ENCODE assay signal across 1 cellular context in the genomic region with DNA sequence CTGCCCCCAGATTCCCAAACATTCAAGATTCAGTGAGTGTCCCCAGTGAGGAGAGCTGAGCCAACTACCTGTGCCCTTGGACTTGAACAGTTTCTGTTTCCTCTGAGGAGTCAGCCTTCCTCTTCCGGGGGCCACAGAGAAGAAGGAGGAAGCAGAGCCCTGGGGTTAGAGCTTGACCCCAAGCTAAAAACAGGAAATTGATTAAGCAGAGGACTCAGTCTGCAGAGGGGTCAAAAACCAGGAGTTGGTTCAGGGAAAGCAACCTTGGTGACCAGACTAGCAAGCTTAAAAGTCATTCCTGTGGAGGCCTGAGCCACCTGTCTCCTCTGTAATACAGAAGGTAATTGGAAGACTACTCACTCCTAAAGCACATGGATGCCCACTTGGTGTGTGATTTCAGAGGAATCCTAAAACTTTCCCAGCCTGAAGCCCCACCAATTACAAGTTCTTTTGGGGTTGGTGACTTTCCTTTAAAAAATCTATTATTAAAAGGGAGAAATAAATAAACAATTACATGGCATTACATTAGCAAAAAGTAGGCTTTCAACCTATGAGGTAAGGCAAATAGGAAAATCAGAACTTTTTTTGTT.
TF ChIP-seq lines count a peak whose summit lies in the region.

No MANE protein-coding gene starts in this region.

TF ChIP-seq in K562, 482 proteins besides CTCF, POLR2A, EP300 and RAD21 (continued from another document):
- no peak for TF ChIP-seq POLR2B (IDR thresholded peaks at IDR 0.05; ENCODE audit: low read depth, partially characterized antibody)
- no peak for TF ChIP-seq GTF2E2 (tag; IDR thresholded peaks at IDR 0.05)
- TF ChIP-seq SRSF3 (IDR thresholded peaks at IDR 0.05; ENCODE audit: insufficient read depth, low read length), result no peak
- no peak for TF ChIP-seq NR3C1 (CRISPR knock-in tag; IDR thresholded peaks at IDR 0.05)
- TF ChIP-seq THRAP3 (IDR thresholded peaks at IDR 0.05; ENCODE audit: borderline replicate concordance), result no peak
- no peak for TF ChIP-seq ZNF444 (CRISPR knock-in tag; IDR thresholded peaks at IDR 0.05)
- TF ChIP-seq SMAD1 (IDR thresholded peaks at IDR 0.05; ENCODE audit: low read depth, low read length, partially characterized antibody), result no peak
- TF ChIP-seq ZNF512 (tag; IDR thresholded peaks at IDR 0.05), result 0 out of 2 replicates have a peak, but pooled peaks have one; percentile 31
- no peak for TF ChIP-seq RBBP5 (IDR thresholded peaks at IDR 0.05; ENCODE audit: borderline replicate concordance, insufficient read depth, low read length, poor library complexity, severe bottlenecking)
- TF ChIP-seq, protein P1, sequence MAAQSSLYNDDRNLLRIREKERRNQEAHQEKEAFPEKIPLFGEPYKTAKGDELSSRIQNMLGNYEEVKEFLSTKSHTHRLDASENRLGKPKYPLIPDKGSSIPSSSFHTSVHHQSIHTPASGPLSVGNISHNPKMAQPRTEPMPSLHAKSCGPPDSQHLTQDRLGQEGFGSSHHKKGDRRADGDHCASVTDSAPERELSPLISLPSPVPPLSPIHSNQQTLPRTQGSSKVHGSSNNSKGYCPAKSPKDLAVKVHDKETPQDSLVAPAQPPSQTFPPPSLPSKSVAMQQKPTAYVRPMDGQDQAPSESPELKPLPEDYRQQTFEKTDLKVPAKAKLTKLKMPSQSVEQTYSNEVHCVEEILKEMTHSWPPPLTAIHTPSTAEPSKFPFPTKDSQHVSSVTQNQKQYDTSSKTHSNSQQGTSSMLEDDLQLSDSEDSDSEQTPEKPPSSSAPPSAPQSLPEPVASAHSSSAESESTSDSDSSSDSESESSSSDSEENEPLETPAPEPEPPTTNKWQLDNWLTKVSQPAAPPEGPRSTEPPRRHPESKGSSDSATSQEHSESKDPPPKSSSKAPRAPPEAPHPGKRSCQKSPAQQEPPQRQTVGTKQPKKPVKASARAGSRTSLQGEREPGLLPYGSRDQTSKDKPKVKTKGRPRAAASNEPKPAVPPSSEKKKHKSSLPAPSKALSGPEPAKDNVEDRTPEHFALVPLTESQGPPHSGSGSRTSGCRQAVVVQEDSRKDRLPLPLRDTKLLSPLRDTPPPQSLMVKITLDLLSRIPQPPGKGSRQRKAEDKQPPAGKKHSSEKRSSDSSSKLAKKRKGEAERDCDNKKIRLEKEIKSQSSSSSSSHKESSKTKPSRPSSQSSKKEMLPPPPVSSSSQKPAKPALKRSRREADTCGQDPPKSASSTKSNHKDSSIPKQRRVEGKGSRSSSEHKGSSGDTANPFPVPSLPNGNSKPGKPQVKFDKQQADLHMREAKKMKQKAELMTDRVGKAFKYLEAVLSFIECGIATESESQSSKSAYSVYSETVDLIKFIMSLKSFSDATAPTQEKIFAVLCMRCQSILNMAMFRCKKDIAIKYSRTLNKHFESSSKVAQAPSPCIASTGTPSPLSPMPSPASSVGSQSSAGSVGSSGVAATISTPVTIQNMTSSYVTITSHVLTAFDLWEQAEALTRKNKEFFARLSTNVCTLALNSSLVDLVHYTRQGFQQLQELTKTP (IDR thresholded peaks at IDR 0.05; ENCODE audit: low read depth in 1 of 2, partially characterized antibody in 2 of 2), result no peak
- peak; percentile 78 for TF ChIP-seq GABPA (tag; conservative IDR thresholded peaks at IDR 0.05; ENCODE audit: low read depth)
- peak; percentile 71; the same call in 1 of the 2 replicates for TF ChIP-seq ZNF175 (CRISPR knock-in tag; IDR thresholded peaks at IDR 0.05; ENCODE audit: low read depth)
- no peak for TF ChIP-seq EWSR1 (IDR thresholded peaks at IDR 0.05; ENCODE audit: borderline replicate concordance, low read depth, partially characterized antibody)
- TF ChIP-seq FOXP1 (CRISPR knock-in tag; IDR thresholded peaks at IDR 0.05), result no peak
